In genomic region chrX:79721234-79721633, GRCh38 we compare ENCODE assay signal across 31 cellular contexts.
"Had no signal": no experiment of that assay in that cellular context is flagged by ENCODE, and none has a peak within 500 bp of the region (broad histone marks: within the 10 kb centered on the region; RNA-seq: fewer than 3 reads in every experiment).

No MANE protein-coding gene starts in this region.

- H3K9me3 ChIP-seq: ascending aorta had no signal

- H3K27me3 ChIP-seq: ascending aorta, cardiac muscle cell had no signal

- H3K27ac ChIP-seq: ascending aorta, cardiac muscle cell, VCaP had no signal

- H3K4me3 ChIP-seq: ascending aorta, cardiac muscle cell had no signal

- FAIRE-seq: bronchial epithelial cell, TTC549 had no signal

- ATAC-seq: activated CD4-positive, alpha-beta T cell treated with anti-CD3 and anti-CD28 coated beads for 36 hours; activated CD4-positive, CD25-positive, alpha-beta regulatory T cell treated with anti-CD3 and anti-CD28 coated beads, Interleukin-2, amount 50 U/mL, for 24 hours; activated CD8-positive, alpha-beta memory T cell treated with anti-CD3 and anti-CD28 coated beads, Interleukin-2, amount 10 ng/mL, durations not matched to agents 7 days and 5 days; activated CD8-positive, alpha-beta T cell treated with anti-CD3 and anti-CD28 coated beads, Interleukin-2, amount 10 ng/mL, durations not matched to agents 7 days and 5 days; activated naive CD8-positive, alpha-beta T cell treated with anti-CD3 and anti-CD28 coated beads, Interleukin-2, amount 50 U/mL, for 24 hours; T-cell; T-helper 17 cell had no signal

- DNase-seq: activated B cell treated with CpG ODN at 0.5 μM for 24 hours; activated CD4-positive, alpha-beta memory T cell treated with anti-CD3 and anti-CD28 coated beads, Interleukin-2, amount 10 ng/mL, durations not matched to agents 7 days and 5 days; activated CD4-positive, alpha-beta T cell treated with anti-CD3 and anti-CD28 coated beads for 1 hour; activated CD4-positive, alpha-beta T cell treated with anti-CD3 and anti-CD28 coated beads for 36 hours; activated CD4-positive, alpha-beta T cell treated with anti-CD3 and anti-CD28 coated beads for 48 hours; activated CD4-positive, alpha-beta T cell treated with anti-CD3 and anti-CD28 coated beads, Interleukin-2, amount 10 ng/mL, durations not matched to agents 7 days and 5 days; activated CD4-positive, alpha-beta T cell treated with anti-CD3 and anti-CD28 coated beads, Interleukin-2, amount 50 U/mL, for 48 hours; activated CD8-positive, alpha-beta memory T cell treated with anti-CD3 and anti-CD28 coated beads for 24 hours; activated CD8-positive, alpha-beta memory T cell treated with anti-CD3 and anti-CD28 coated beads, Interleukin-2, amount 10 ng/mL, durations not matched to agents 7 days and 5 days; activated CD8-positive, alpha-beta memory T cell treated with anti-CD3 and anti-CD28 coated beads, Interleukin-2, amount 50 U/mL, for 48 hours; activated CD8-positive, alpha-beta T cell treated with anti-CD3 and anti-CD28 coated beads, Interleukin-2, amount 10 ng/mL, durations not matched to agents 7 days and 5 days; activated effector memory CD4-positive, alpha-beta T cell treated with Interleukin-2 at 50 U/mL for 16 hours; activated gamma-delta T cell; activated naive CD4-positive, alpha-beta T cell treated with anti-CD3 and anti-CD28 coated beads, Interleukin-2, amount 10 ng/mL, durations not matched to agents 7 days and 5 days; activated naive CD4-positive, alpha-beta T cell treated with Interleukin-2 at 50 U/mL for 16 hours; activated naive CD8-positive, alpha-beta T cell treated with anti-CD3 and anti-CD28 coated beads, Interleukin-2, amount 10 ng/mL, durations not matched to agents 7 days and 5 days; activated naive CD8-positive, alpha-beta T cell treated with anti-CD3 and anti-CD28 coated beads, Interleukin-2, amount 50 U/mL, for 24 hours; activated T-cell treated with anti-CD3 and anti-CD28 coated beads, Interleukin-2, amount 50 U/mL, for 24 hours; activated T-cell treated with anti-CD3 and anti-CD28 coated beads, Interleukin-2, amount 50 U/mL, for 48 hours; amygdala; anterior cingulate cortex; caudate nucleus; cerebellar nuclear complex; T-cell; T-helper 17 cell had no signal

- H3K36me3 ChIP-seq: ascending aorta, cardiac muscle cell had no signal

- H3K4me1 ChIP-seq: ascending aorta had no signal
